11 cellular contexts compared by ENCODE assay signal in the genomic region with DNA sequence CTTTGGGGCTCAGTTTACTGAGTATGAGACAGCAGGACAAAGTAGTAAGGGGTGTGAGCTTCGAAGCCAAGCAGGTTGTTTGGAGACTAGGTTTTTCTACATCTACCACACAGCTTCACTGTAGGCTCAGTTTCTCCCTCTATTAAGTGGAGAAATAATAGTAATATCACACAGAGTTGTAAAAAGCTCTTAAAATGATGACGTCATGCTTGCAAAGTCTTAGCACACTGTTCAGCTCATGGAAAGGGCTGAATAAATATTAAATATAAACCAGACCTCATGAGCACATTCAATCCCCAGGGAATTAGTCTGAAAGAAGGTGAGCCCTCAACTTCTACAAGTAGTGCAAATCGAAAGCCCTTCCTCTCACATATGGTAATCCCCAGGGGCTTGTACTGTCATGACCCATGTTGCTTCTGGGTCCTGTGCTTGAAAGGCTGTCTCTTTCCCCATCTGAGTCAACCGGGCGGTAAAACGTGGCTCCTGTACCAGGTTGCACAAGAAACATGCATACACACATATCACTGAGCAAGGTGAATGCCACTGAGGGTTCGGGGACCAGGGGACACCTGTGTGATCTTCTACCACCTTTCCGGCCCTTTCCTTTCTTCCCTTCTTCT.
"Had no signal": no experiment of that assay in that cellular context is flagged by ENCODE, and none has a peak within 500 bp of the region (broad histone marks: within the 10 kb centered on the region; RNA-seq: fewer than 3 reads in every experiment).

No MANE protein-coding gene starts in this region.

- H3K27me3 ChIP-seq: neural progenitor cell, ovary, sigmoid colon had no signal

- H3K4me2 ChIP-seq: neural progenitor cell had no signal

- ATAC-seq: left colon, WTC11 had no signal

- H3K36me3 ChIP-seq: neural progenitor cell, ovary, sigmoid colon had no signal

- H3K4me3 ChIP-seq: neural progenitor cell, ovary, sigmoid colon had no signal

- DNase-seq: activated CD4-positive, alpha-beta T cell treated with anti-CD3 and anti-CD28 coated beads for 4 hours; activated CD8-positive, alpha-beta memory T cell treated with anti-CD3 and anti-CD28 coated beads for 24 hours; activated naive CD8-positive, alpha-beta T cell treated with anti-CD3 and anti-CD28 coated beads for 36 hours; effector memory CD4-positive, alpha-beta T cell; left colon; ovary; sigmoid colon; stimulated activated CD4-positive, alpha-beta T cell treated with anti-CD3 and anti-CD28 coated beads, Interleukin-1b, Interleukin-23, amount 100 ng/mL, for 48 hours had no signal

- H3K27ac ChIP-seq: epithelial cell of prostate, neural progenitor cell, ovary, sigmoid colon had no signal

- H3K9ac ChIP-seq: neural progenitor cell had no signal

- H2AFZ ChIP-seq: neural progenitor cell had no signal

- H3K9me3 ChIP-seq: ovary, sigmoid colon had no signal

- H3K4me1 ChIP-seq: neural progenitor cell, sigmoid colon had no signal
